In genomic region chr16:22878955-22879354, GRCh38 we compare ENCODE assay signal across 22 cellular contexts.
"Had no signal": no experiment of that assay in that cellular context is flagged by ENCODE, and none has a peak within 500 bp of the region (broad histone marks: within the 10 kb centered on the region; RNA-seq: fewer than 3 reads in every experiment).

No MANE protein-coding gene starts in this region.

- H3K36me3 ChIP-seq: esophagus muscularis mucosa, gastroesophageal sphincter, heart left ventricle, left lung, lower lobe of right lung had no signal

- H3K79me2 ChIP-seq: hepatocyte had no signal

- H2AFZ ChIP-seq: hepatocyte had no signal

- DNase-seq: dermis blood vessel endothelial cell; dorsolateral prefrontal cortex; effector CD4-positive, alpha-beta T cell; effector memory CD4-positive, alpha-beta T cell; foreskin melanocyte; heart left ventricle; hypothalamus; immature natural killer cell; islet precursor cell; kidney; kidney glomerular epithelial cell; left colon; left lung; left ventricle myocardium superior; lower lobe of right lung; mesenchymal stem cell; mucosa of descending colon; naive B cell had no signal

- H3K27ac ChIP-seq: coronary artery, dorsolateral prefrontal cortex, esophagus muscularis mucosa, gastroesophageal sphincter, heart left ventricle, hepatocyte, left lung, lower lobe of right lung had no signal

- H3K4me1 ChIP-seq: esophagus muscularis mucosa, gastroesophageal sphincter, heart left ventricle, left lung, lower lobe of right lung had no signal

- H3K9me3 ChIP-seq: esophagus muscularis mucosa, gastroesophageal sphincter, heart left ventricle, left lung, lower lobe of right lung, mucosa of descending colon had no signal

- H3K4me3 ChIP-seq: coronary artery, dorsolateral prefrontal cortex, esophagus muscularis mucosa, gastroesophageal sphincter, heart left ventricle, hepatocyte, left lung, lower lobe of right lung, mucosa of descending colon had no signal

- H3K4me2 ChIP-seq: hepatocyte had no signal

- ATAC-seq: gastroesophageal sphincter, heart left ventricle, left colon, left lung, left ventricle myocardium superior, lower lobe of right lung, mucosa of descending colon had no signal
